In genomic region chr10:98170249-98171117, GRCh38 we compare ENCODE assay signal across 8 cellular contexts. TPM values are rescaled to one million over a fixed set of nuclear protein-coding genes. Genes with fewer than 3 reads are reported as not detected.
DNase-seq lines count a peak whose midpoint lies in the region; ATAC-seq and TF ChIP-seq lines count a peak whose summit lies in the region.

No MANE protein-coding gene starts in this region.

- H3K27ac ChIP-seq in DOHH2 (ENCODE audit: low read depth, low read length): peak overlapping the region; percentile 99
- no peak overlapping the region for H3K27ac ChIP-seq in RWPE2 (ENCODE audit: poor library complexity, severe bottlenecking)
- no peak overlapping the region for H3K27ac ChIP-seq in dorsolateral prefrontal cortex
- no peak overlapping the region for H3K27ac ChIP-seq in uterus

- intact Hi-C loops in dorsolateral prefrontal cortex (cut with DNase I): loop anchor here in 1 of 2 donors (2.0 to 10.0 kb wide), 2 partner anchors 138 to 224 kb away; no protein-coding TSS in a partner anchor
- intact Hi-C loops in uterus (cut with DNase I; ENCODE audit: low total_unique reads): no loop called here

- peaks cover 77% of the 10 kb centered on the region for H3K79me2 ChIP-seq in DOHH2 (ENCODE audit: control insufficient read depth, low read length)

- in situ Hi-C loops in ACHN (cut with HindIII; ENCODE audit: low pct_ligation_motif_present, low pct_unique_long_range_greater_than_20kb, low sequenced_read_pairs): no loop called here

- H3K4me3 ChIP-seq in DOHH2 (ENCODE audit: low read length): peak overlapping the region; percentile 65
- H3K4me3 ChIP-seq in RWPE2 (ENCODE audit: severe bottlenecking): no peak overlapping the region
- no peak overlapping the region for H3K4me3 ChIP-seq in dorsolateral prefrontal cortex
- H3K4me3 ChIP-seq in uterus: no peak overlapping the region

- peaks cover 94% of the 10 kb centered on the region for H3K36me3 ChIP-seq in DOHH2 (ENCODE audit: control insufficient read depth, low read length)
- peaks cover 42% of the 10 kb centered on the region for H3K36me3 ChIP-seq in RWPE2 (ENCODE audit: low read depth)
- H3K36me3 ChIP-seq in uterus: no peaks in the 10 kb centered on the region

- H3K4me1 ChIP-seq in DOHH2 (ENCODE audit: control insufficient read depth, low read length) (peaks cover 65% of the 10 kb centered on the region), RWPE2 (ENCODE audit: insufficient read depth, poor library complexity, severe bottlenecking) (no peaks in the 10 kb centered on the region), uterus (no peaks in the 10 kb centered on the region)

- ATAC-seq in HG03521 (IDR thresholded peaks at IDR 0.05; ENCODE audit: unreplicated experiment): peak; percentile 58
- peak; percentile 82 for ATAC-seq in RWPE2 (ENCODE audit: low read depth)

- peaks cover 40% of the 10 kb centered on the region for H3F3A ChIP-seq in DOHH2 (ENCODE audit: control insufficient read depth, insufficient read depth)

- H3K9me2 ChIP-seq in DOHH2 (replicated peaks; ENCODE audit: control insufficient read depth, low read length): no peaks in the 10 kb centered on the region

- no peaks in the 10 kb centered on the region for H3K9me3 ChIP-seq in DOHH2 (ENCODE audit: control insufficient read depth, insufficient read depth, low read length)
- no peaks in the 10 kb centered on the region for H3K9me3 ChIP-seq in RWPE2 (ENCODE audit: severe bottlenecking)
- no peaks in the 10 kb centered on the region for H3K9me3 ChIP-seq in uterus

- H3K27me3 ChIP-seq in DOHH2 (ENCODE audit: control insufficient read depth, low read length): no peaks in the 10 kb centered on the region
- H3K27me3 ChIP-seq in RWPE2 (ENCODE audit: insufficient read depth, poor library complexity, severe bottlenecking): no peaks in the 10 kb centered on the region
- H3K27me3 ChIP-seq in dorsolateral prefrontal cortex: no peaks in the 10 kb centered on the region
- no peaks in the 10 kb centered on the region for H3K27me3 ChIP-seq in uterus

- peak; percentile 83 for TF ChIP-seq CTCF in DOHH2 (IDR thresholded peaks at IDR 0.05; ENCODE audit: low read depth, low read length, poor library complexity, severe bottlenecking)
- peak; percentile 83 for TF ChIP-seq CTCF in RWPE2 (IDR thresholded peaks at IDR 0.05; ENCODE audit: poor library complexity, severe bottlenecking)
- TF ChIP-seq CTCF in dorsolateral prefrontal cortex (IDR thresholded peaks at IDR 0.05 in 54 of 56, conservative IDR thresholded peaks at IDR 0.05 in 2 of 56; ENCODE audit: low read depth in 1 of 56, partially characterized antibody in 56 of 56): peak; percentile 58 to 87 (median 80)
- peak; percentile 62 to 74 (median 68) for TF ChIP-seq CTCF in uterus (IDR thresholded peaks at IDR 0.05)

- no peaks in the 10 kb centered on the region for H4K20me1 ChIP-seq in DOHH2 (ENCODE audit: control insufficient read depth, insufficient read depth, low read depth, low read length)

- DNase-seq in ACHN (peak; percentile 59), RWPE2 (ENCODE audit: low spot score) (no peak), dorsolateral prefrontal cortex (peak in 3 of 10 donors; percentile 29 to 53 (median 31)), medulla oblongata (ENCODE audit: extremely low spot score) (peak; percentile 66), uterus (peak in 1 of 2 donors; percentile 25), KG1 (lab: John Stamatoyannopoulos, UW) (no peak)

- no peak for TF ChIP-seq POLR2A in uterus (IDR thresholded peaks at IDR 0.05)

- H3K4me2 ChIP-seq in DOHH2 (ENCODE audit: low read length): peak overlapping the region; percentile 74

RNA-seq across cellular contexts. Expression of gene R3HCC1L, which starts 36.0 kb away (rescaled TPM):
- 10 to 100 TPM in 91 of 120 experiments, 1 to 10 TPM in 29; 8.3 to 15.3 (median 11.1) TPM for total RNA-seq in dorsolateral prefrontal cortex
- 10 to 100 TPM in 2 of 4 donors, 1 to 10 TPM in 2; 5.9 to 23.4 (median 10.8) TPM for total RNA-seq in uterus

Comparison
In these comparisons a context has a peak if more than half of its experiments do, and no peak if none do; other contexts are left out.
1. DNase-seq: peak in ACHN (single experiment) and medulla oblongata (single experiment); none in RWPE2 (single experiment) and KG1 (single experiment).
2. Peak in every context shown above with its lines, with median percentiles within 50 percentile points of each other: CTCF ChIP-seq.